21 cellular contexts compared by ENCODE assay signal in the genomic region with DNA sequence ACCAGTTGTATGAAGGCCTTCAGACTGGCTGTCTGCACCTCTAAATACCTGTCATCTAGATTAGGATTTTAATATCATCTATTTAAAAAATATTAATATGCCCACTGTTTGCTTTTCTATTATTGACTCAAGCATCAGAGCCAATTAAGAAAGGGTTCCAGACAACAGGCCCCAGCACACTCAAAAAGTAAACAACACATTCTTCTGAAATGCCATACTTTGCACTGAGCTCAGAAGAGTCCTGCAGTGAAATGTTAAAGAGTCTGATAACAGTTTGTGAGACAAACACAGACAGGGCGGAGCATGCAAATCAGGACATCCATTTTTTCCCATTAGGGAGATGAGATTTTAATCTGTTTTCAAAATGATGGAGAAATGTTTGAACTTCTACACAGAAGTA. TPM values are rescaled to one million over a fixed set of nuclear protein-coding genes. Genes with fewer than 3 reads are reported as not detected.
DNase-seq lines count a peak whose midpoint lies in the region; ATAC-seq, FAIRE-seq and TF ChIP-seq lines count a peak whose summit lies in the region.
"Had no signal": no experiment of that assay in that cellular context is flagged by ENCODE, and none has a peak within 500 bp of the region (broad histone marks: within the 10 kb centered on the region; RNA-seq: fewer than 3 reads in every experiment).

No MANE protein-coding gene starts in this region.

- CTCF ChIA-PET in A549 (lab: Yijun Ruan, JAX) = interaction anchor here (1.6 kb wide), 1 partner anchor 11 kb away, joined by 4 read pairs; no protein-coding TSS in a partner anchor

- H3K14ac ChIP-seq in mesenchymal stem cell (ENCODE audit: low read length in 2 of 2) = no peak overlapping the region

- H3K9me3 ChIP-seq in A549 (no peaks in the 10 kb centered on the region), mesenchymal stem cell (ENCODE audit: control insufficient read depth, low read length) (no peaks in the 10 kb centered on the region)

- H3K27me3 ChIP-seq in mesenchymal stem cell (ENCODE audit: control insufficient read depth in 1 of 2, insufficient read depth in 1 of 2, low read length in 2 of 2) = no peaks in the 10 kb centered on the region

- TF ChIP-seq EP300 in A549 (IDR thresholded peaks at IDR 0.05) = no peak

- no peak overlapping the region for H2BK5ac ChIP-seq in mesenchymal stem cell (ENCODE audit: low read depth, low read length, poor library complexity, severe bottlenecking)

- FAIRE-seq in A549 (lab: Jason Lieb, UNC) = no peak
- FAIRE-seq: kidney had no signal

- no peak overlapping the region for H3K4ac ChIP-seq in mesenchymal stem cell (ENCODE audit: low read depth in 1 of 2, low read length in 2 of 2)

- whole genome bisulfite sequencing in A549 (ENCODE audit: missing lambda C conversion rate) = 90% methylated on average over 1 of the region's 1 CpG
- WGBS in mesenchymal stem cell = 67% methylated on average over 1 of the region's 1 CpG

- no peak overlapping the region for H4K91ac ChIP-seq in mesenchymal stem cell (ENCODE audit: low read length)

- H2BK120ac ChIP-seq in mesenchymal stem cell (ENCODE audit: low read depth, low read length) = no peak overlapping the region

- H3K36me3 ChIP-seq in mesenchymal stem cell (ENCODE audit: control insufficient read depth in 1 of 2, insufficient read depth in 2 of 2, low read depth in 1 of 2, low read length in 2 of 2) = no peaks in the 10 kb centered on the region

- H3K27ac ChIP-seq in A549 (peak overlapping the region; percentile 77 to 83; a peak in 4 of 6 replicates), mesenchymal stem cell (ENCODE audit: low read length, poor library complexity, severe bottlenecking) (no peak overlapping the region)
- H3K27ac ChIP-seq: HL-60 had no signal

- H4K8ac ChIP-seq in mesenchymal stem cell (ENCODE audit: low read length) = no peak overlapping the region

- no peak overlapping the region for H2BK12ac ChIP-seq in mesenchymal stem cell (ENCODE audit: low read length in 2 of 2)

- no peak for TF ChIP-seq POLR2A in A549 (IDR thresholded peaks at IDR 0.05; ENCODE audit: low read length)

- no peak overlapping the region for H3K23ac ChIP-seq in mesenchymal stem cell (ENCODE audit: low read length in 2 of 2)

- peak overlapping the region; percentile 42 for H3K4me2 ChIP-seq in A549
- H3K4me2 ChIP-seq in mesenchymal stem cell (ENCODE audit: low read length, poor library complexity, severe bottlenecking) = no peak overlapping the region

- TF ChIP-seq RAD21 in A549 (conservative IDR thresholded peaks at IDR 0.05 in 1 of 2, IDR thresholded peaks at IDR 0.05 in 1 of 2) = no peak

- no peak overlapping the region for H3K18ac ChIP-seq in mesenchymal stem cell (ENCODE audit: low read depth in 1 of 2, low read length in 2 of 2)

- peaks cover 2% of the 10 kb centered on the region for H3K79me1 ChIP-seq in mesenchymal stem cell (replicated peaks; ENCODE audit: low read length, poor library complexity, severe bottlenecking)

- TF ChIP-seq CTCF in A549 (IDR thresholded peaks at IDR 0.05) = no peak

- no peak overlapping the region for H2AK5ac ChIP-seq in mesenchymal stem cell (ENCODE audit: low read length, severe bottlenecking)

- H3K9ac ChIP-seq in mesenchymal stem cell (ENCODE audit: low read length) = peak overlapping the region; percentile 37

- H2AFZ ChIP-seq in mesenchymal stem cell (ENCODE audit: low read depth, low read length) = no peak overlapping the region

- H2BK15ac ChIP-seq in mesenchymal stem cell (ENCODE audit: low read depth, poor library complexity, severe bottlenecking) = no peak overlapping the region

- H3K4me1 ChIP-seq in A549 (peaks cover 49% of the 10 kb centered on the region), mesenchymal stem cell (ENCODE audit: control insufficient read depth, insufficient read depth, low read depth, low read length) (peaks cover 20% of the 10 kb centered on the region)

- peak in 1 of 2 experiments; percentile 60; a peak in 2 of 6 replicates for ATAC-seq in A549

- POLR2A ChIA-PET in A549 (lab: Yijun Ruan, JAX) = interaction anchor here (1.8 kb wide), 1 partner anchor 46 kb away, joined by 9 read pairs; the partner anchor contains the start of gene KLF6

- no peak for DNase-seq in A549 (ENCODE audit: low read depth in 1 of 2, low spot score in 1 of 2)
- DNase-seq in HuH-7.5 (ENCODE audit: low spot score) = peak; percentile 52
- peak; percentile 51 for DNase-seq in astrocyte of the hippocampus (ENCODE audit: low read depth, low spot score)
- peak; percentile 68 for DNase-seq in mesenchymal stem cell
- no peak for DNase-seq in NCI-H1417 treated with DMSO at 0.1 percent for 48 hours (lab: John Stamatoyannopoulos, UW)
- no peak for DNase-seq in NCI-H2029 treated with DMSO at 0.1 percent for 48 hours (lab: John Stamatoyannopoulos, UW)
- DNase-seq in T-helper 2 cell = no peak
- no peak for DNase-seq in putamen (ENCODE audit: low spot score)
- DNase-seq: activated CD4-positive, alpha-beta T cell treated with anti-CD3 and anti-CD28 coated beads for 4 hours; activated CD8-positive, alpha-beta memory T cell treated with anti-CD3 and anti-CD28 coated beads, Interleukin-2, amount 50 U/mL, for 4 hours; CD4-positive, alpha-beta memory T cell; cortex of kidney; DMS79 treated with DMSO at 0.1 percent for 48 hours; hypothalamus; kidney; MV-4-11; NCI-H2029; NCI-H446 treated with DMSO at 0.1 percent for 48 hours; NK-92 treated with Interleukin-12 subunit alpha and Interleukin-12 subunit beta, amount 100 ng/mL, for 24 hours; stimulated activated CD4-positive, alpha-beta T cell treated with anti-CD3 and anti-CD28 coated beads, Interleukin-4, amount 100 ng/mL, for 24 hours had no signal

- H3K4me3 ChIP-seq in A549 (no peak overlapping the region), mesenchymal stem cell (ENCODE audit: insufficient read depth in 1 of 2, low read depth in 1 of 2, low read length in 2 of 2) (no peak overlapping the region)

TF ChIP-seq in A549, 52 proteins besides CTCF, POLR2A, EP300 and RAD21:
- TF ChIP-seq MAFK (IDR thresholded peaks at IDR 0.05; ENCODE audit: partially characterized antibody) = no peak

RNA-seq across cellular contexts. Expression of gene KLF6, which starts 45.9 kb away (rescaled TPM):
- polyA plus RNA-seq in A549 (2011; rRNA removed) (71.5 and 86.8 TPM in 2 replicates), A549 (2017; fragmentation: RNase III; extraction: RNeasy Plus Mini Kit Qiagen cat#74134 plus additional on column Dnase treatment) (30.5 to 31.9 TPM (median 30.6 TPM) in 3 replicates)
- 67.2 and 78.1 TPM in 2 replicates for polyA plus RNA-seq in A549 (2012; cell fraction: cytosol; rRNA removed)
- 193 and 204 TPM in 2 replicates for polyA plus RNA-seq in A549 (2012; cell fraction: nucleus; rRNA removed)
- 384 and 462 TPM in 2 replicates for polyA minus RNA-seq in A549 (2011; rRNA and poly(A)+ RNA removed)
- polyA plus RNA-seq in mesenchymal stem cell (2013, experiment 1 of 2) = 195 TPM
- 183 TPM for polyA plus RNA-seq in mesenchymal stem cell (2013, experiment 2 of 2)

Comparison
In these comparisons a context has a peak if more than half of its experiments do, and no peak if none do; other contexts are left out.
1. DNase-seq: peak in HuH-7.5 (single experiment), astrocyte of the hippocampus (single experiment) and mesenchymal stem cell (single experiment); none in A549 (0 of 2), NCI-H1417 treated with DMSO at 0.1 percent for 48 hours (single experiment), NCI-H2029 treated with DMSO at 0.1 percent for 48 hours (single experiment), T-helper 2 cell (0 of 5) and putamen (single experiment).